ENCODE assay signal across 8 cellular contexts in genomic region chrX:66046612-66047235, GRCh38. TPM values are rescaled to one million over a fixed set of nuclear protein-coding genes. Genes with fewer than 3 reads are reported as not detected.
DNase-seq lines count a peak whose midpoint lies in the region; ATAC-seq, FAIRE-seq and TF ChIP-seq lines count a peak whose summit lies in the region.

No MANE protein-coding gene starts in this region.

- H3K4me1 ChIP-seq in CD8-positive, alpha-beta memory T cell (ENCODE audit: insufficient read depth, low read length): peaks cover 28% of the 10 kb centered on the region
- peaks cover 0 to 31% (median 0%) of the 10 kb centered on the region in 12 donors for H3K4me1 ChIP-seq in heart left ventricle

- CTCF ChIA-PET in CD8-positive, alpha-beta memory T cell (lab: Charles Lee): interaction anchor here (1.4 kb wide), 1 partner anchor 15 kb away, joined by 4 read pairs; no protein-coding TSS in a partner anchor
- CTCF ChIA-PET in activated naive CD4-positive, alpha-beta T cell treated with anti-CD3 and anti-CD28 coated beads for 36 hours (lab: Charles Lee): interaction anchor here (1.0 to 2.0 kb wide), 4 partner anchors 16 to 63 kb away, joined by 3 to 5 read pairs (median 5); no protein-coding TSS in a partner anchor

- no peaks in the 10 kb centered on the region for H3K36me3 ChIP-seq in CD8-positive, alpha-beta memory T cell (ENCODE audit: insufficient read depth, low read length)
- H3K36me3 ChIP-seq in heart left ventricle: no peaks in the 10 kb centered on the region
- no peaks in the 10 kb centered on the region for H3K36me3 ChIP-seq in MG63

- H3K4me3 Mint-ChIP-seq in CD8-positive, alpha-beta memory T cell: peak overlapping the region; percentile 1 to 60 (median 52)
- no peak overlapping the region for H3K4me3 Mint-ChIP-seq in activated naive CD4-positive, alpha-beta T cell treated with anti-CD3 and anti-CD28 coated beads for 36 hours

- no peak overlapping the region for H3K4me3 ChIP-seq in CD8-positive, alpha-beta memory T cell (ENCODE audit: low read length)
- no peak overlapping the region for H3K4me3 ChIP-seq in heart left ventricle
- no peak overlapping the region for H3K4me3 ChIP-seq in MG63

- peak overlapping the region; percentile 18 to 87 (median 68) for H3K27ac Mint-ChIP-seq in CD8-positive, alpha-beta memory T cell
- peak overlapping the region; percentile 91 for H3K27ac Mint-ChIP-seq in activated naive CD4-positive, alpha-beta T cell treated with anti-CD3 and anti-CD28 coated beads for 36 hours

- H3K9me3 Mint-ChIP-seq in CD8-positive, alpha-beta memory T cell: no peaks in the 10 kb centered on the region
- H3K9me3 Mint-ChIP-seq in activated naive CD4-positive, alpha-beta T cell treated with anti-CD3 and anti-CD28 coated beads for 36 hours: no peaks in the 10 kb centered on the region

- POLR2A ChIA-PET in CD8-positive, alpha-beta memory T cell (lab: Charles Lee): no interaction called here

- intact Hi-C loops in activated naive CD4-positive, alpha-beta T cell treated with anti-CD3 and anti-CD28 coated beads for 36 hours (cut with micrococcal nuclease): loop anchor here (1.0 to 2.0 kb wide), 7 partner anchors 29 to 378 kb away; no protein-coding TSS in a partner anchor
- intact Hi-C loops in heart left ventricle (cut with DNase I): no loop called here

- H3K36me3 Mint-ChIP-seq in CD8-positive, alpha-beta memory T cell: no peaks in the 10 kb centered on the region
- no peaks in the 10 kb centered on the region for H3K36me3 Mint-ChIP-seq in activated naive CD4-positive, alpha-beta T cell treated with anti-CD3 and anti-CD28 coated beads for 36 hours (ENCODE audit: low read depth)

- no peak for TF ChIP-seq CTCF in heart left ventricle (IDR thresholded peaks at IDR 0.05)

- H3K9me3 ChIP-seq in CD8-positive, alpha-beta memory T cell (ENCODE audit: low read length): no peaks in the 10 kb centered on the region
- H3K9me3 ChIP-seq in heart left ventricle (no peaks in the 10 kb centered on the region), MG63 (no peaks in the 10 kb centered on the region)

- FAIRE-seq in H54 (lab: Jason Lieb, UNC): no peak

- TF ChIP-seq POLR2A in H54 (IDR thresholded peaks at IDR 0.05; ENCODE audit: low read depth, low read length): no peak
- TF ChIP-seq POLR2A in heart left ventricle (IDR thresholded peaks at IDR 0.05): no peak

- peaks cover 0 to 1% of the 10 kb centered on the region in 2 donors for H3K27me3 Mint-ChIP-seq in CD8-positive, alpha-beta memory T cell
- H3K27me3 Mint-ChIP-seq in activated naive CD4-positive, alpha-beta T cell treated with anti-CD3 and anti-CD28 coated beads for 36 hours (ENCODE audit: low read depth): no peaks in the 10 kb centered on the region

- 46 to 67% (median 54%) methylated on average over 2 of the region's 2 CpGs for WGBS in heart left ventricle, 4 donors

- H3K27me3 ChIP-seq in CD8-positive, alpha-beta memory T cell (ENCODE audit: insufficient read depth, low read length, poor library complexity, severe bottlenecking): no peaks in the 10 kb centered on the region
- H3K27me3 ChIP-seq in heart left ventricle: no peaks in the 10 kb centered on the region
- no peaks in the 10 kb centered on the region for H3K27me3 ChIP-seq in MG63

- peak overlapping the region; percentile 31 for H3K27ac ChIP-seq in CD8-positive, alpha-beta memory T cell (ENCODE audit: low read depth, low read length)
- peak overlapping the region in 1 of 12 donors; percentile 69 for H3K27ac ChIP-seq in heart left ventricle

- peak in 1 of 5 donors; percentile 36 for DNase-seq in CD8-positive, alpha-beta memory T cell
- DNase-seq in activated naive CD4-positive, alpha-beta T cell treated with anti-CD3 and anti-CD28 coated beads for 36 hours: peak; percentile 69
- DNase-seq in NCI-H1436 (lab: John Stamatoyannopoulos, UW): no peak
- no peak for DNase-seq in H54 (ENCODE audit: insufficient read length, low spot score)
- DNase-seq in heart left ventricle: no peak
- no peak for DNase-seq in MG63

- H3K4me1 Mint-ChIP-seq in CD8-positive, alpha-beta memory T cell: peaks cover 29 to 37% (median 33%) of the 10 kb centered on the region in 3 donors
- peaks cover 30% of the 10 kb centered on the region for H3K4me1 Mint-ChIP-seq in activated naive CD4-positive, alpha-beta T cell treated with anti-CD3 and anti-CD28 coated beads for 36 hours (ENCODE audit: low read depth)

- peak; percentile 78 for ATAC-seq in GM21360 (IDR thresholded peaks at IDR 0.05; ENCODE audit: unreplicated experiment)
- peak; percentile 60 for ATAC-seq in HG03521 (IDR thresholded peaks at IDR 0.05; ENCODE audit: unreplicated experiment)
- no peak for ATAC-seq in heart left ventricle

RNA-seq across cellular contexts. Expression of gene VSIG4, which starts 6.8 kb away (rescaled TPM):
- under 1 TPM; 0.64 to 0.68 TPM for total RNA-seq in CD8-positive, alpha-beta memory T cell
- polyA plus RNA-seq in CD8-positive, alpha-beta memory T cell: 2.5 TPM
- total RNA-seq in activated naive CD4-positive, alpha-beta T cell treated with anti-CD3 and anti-CD28 coated beads for 36 hours: not detected
- total RNA-seq in heart left ventricle: 100 to 1,000 TPM in 1 of 9 donors, 10 to 100 TPM in 6, 1 to 10 TPM in 2; 4.7 to 162 (median 28.3) TPM
- 10 to 100 TPM in 1 of 2 donors, 1 to 10 TPM in 1; 9.5 to 27.4 TPM for polyA plus RNA-seq in heart left ventricle
- total RNA-seq in MG63 (2014; rRNA removed; shearing (Covaris generic); ENCODE audit: low replicate concordance): not detected in 2 replicates

Comparison
In these comparisons a context has a peak if more than half of its experiments do, and no peak if none do; other contexts are left out.
1. ATAC-seq: peak in GM21360 (single experiment) and HG03521 (single experiment); none in heart left ventricle (0 of 4).